18 cellular contexts compared by ENCODE assay signal in the genomic region with DNA sequence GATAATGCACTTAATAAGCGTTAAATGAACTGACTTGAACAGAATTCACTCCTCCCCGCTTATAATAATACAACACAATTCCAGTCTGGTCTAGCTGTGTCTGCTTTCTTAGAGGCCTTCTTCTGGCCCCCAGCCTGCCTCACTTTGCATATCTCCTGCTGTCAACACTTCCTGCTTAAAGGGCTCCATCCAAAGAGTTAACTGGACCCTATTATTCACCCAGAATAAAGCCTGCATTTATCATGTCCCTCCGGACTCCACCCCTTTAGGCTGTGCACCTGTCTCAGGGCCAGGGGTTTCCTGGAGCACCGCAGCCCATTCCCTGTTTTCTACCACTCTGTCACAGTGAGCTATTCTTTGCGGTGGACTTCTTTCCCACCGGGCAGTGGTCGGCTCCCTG.
DNase-seq lines count a peak whose midpoint lies in the region; ATAC-seq and TF ChIP-seq lines count a peak whose summit lies in the region.
"Had no signal": no experiment of that assay in that cellular context is flagged by ENCODE, and none has a peak within 500 bp of the region (broad histone marks: within the 10 kb centered on the region; RNA-seq: fewer than 3 reads in every experiment).

No MANE protein-coding gene starts in this region.

- ATAC-seq in HG03095 (IDR thresholded peaks at IDR 0.05; ENCODE audit: unreplicated experiment) = no peak
- ATAC-seq in gastrocnemius medialis = no peak
- ATAC-seq: HCT116, Panc1 had no signal

- H3K4me3 Mint-ChIP-seq in endodermal cell = no peak overlapping the region
- H3K4me3 Mint-ChIP-seq: CD8-positive, alpha-beta memory T cell had no signal

- no peak for TF ChIP-seq CTCF in endodermal cell (conservative IDR thresholded peaks at IDR 0.05)
- TF ChIP-seq CTCF in gastrocnemius medialis (IDR thresholded peaks at IDR 0.05 in 4 of 5, conservative IDR thresholded peaks at IDR 0.05 in 1 of 5) = no peak
- no peak for TF ChIP-seq CTCF in tibial nerve (IDR thresholded peaks at IDR 0.05)

- peaks cover 35% of the 10 kb centered on the region for H3K4me1 ChIP-seq in SJCRH30
- H3K4me1 ChIP-seq in endodermal cell (ENCODE audit: control insufficient read depth, insufficient read depth, low read length) = peaks cover 7% of the 10 kb centered on the region
- H3K4me1 ChIP-seq in gastrocnemius medialis = peaks cover 0 to 4% of the 10 kb centered on the region in 2 donors
- peaks cover 0 to 35% (median 11%) of the 10 kb centered on the region in 4 donors for H3K4me1 ChIP-seq in tibial nerve
- H3K4me1 ChIP-seq: BLaER1 had no signal

- H3K36me3 Mint-ChIP-seq in endodermal cell (ENCODE audit: low read depth) = no peaks in the 10 kb centered on the region
- H3K36me3 Mint-ChIP-seq: CD8-positive, alpha-beta memory T cell had no signal

- no peaks in the 10 kb centered on the region for H3K9me3 ChIP-seq in SJCRH30 (replicated peaks)
- no peaks in the 10 kb centered on the region for H3K9me3 ChIP-seq in endodermal cell (ENCODE audit: control insufficient read depth, low read length)
- H3K9me3 ChIP-seq in gastrocnemius medialis = no peaks in the 10 kb centered on the region
- no peaks in the 10 kb centered on the region for H3K9me3 ChIP-seq in tibial nerve
- H3K9me3 ChIP-seq: BLaER1, SK-N-SH had no signal

- no peak overlapping the region for H3K4me3 ChIP-seq in SJCRH30
- H3K4me3 ChIP-seq in endodermal cell (ENCODE audit: low read length) = no peak overlapping the region
- H3K4me3 ChIP-seq in gastrocnemius medialis = no peak overlapping the region
- H3K4me3 ChIP-seq in tibial nerve = no peak overlapping the region
- H3K4me3 ChIP-seq: BLaER1 had no signal

- no peak for TF ChIP-seq POLR2A in gastrocnemius medialis (IDR thresholded peaks at IDR 0.05)
- no peak for TF ChIP-seq POLR2A in tibial nerve (IDR thresholded peaks at IDR 0.05)

- H3K27ac Mint-ChIP-seq in endodermal cell = no peak overlapping the region

- H3K9me3 Mint-ChIP-seq in endodermal cell = no peaks in the 10 kb centered on the region
- H3K9me3 Mint-ChIP-seq: CD8-positive, alpha-beta memory T cell had no signal

- no peak overlapping the region for H3K27ac ChIP-seq in SJCRH30
- H3K27ac ChIP-seq in endodermal cell (ENCODE audit: low read depth, low read length) = peak overlapping the region; percentile 75
- H3K27ac ChIP-seq in gastrocnemius medialis = no peak overlapping the region
- H3K27ac ChIP-seq in tibial nerve = peak overlapping the region in 1 of 4 donors; percentile 6
- H3K27ac ChIP-seq: BLaER1, HL-60 had no signal

- H3K9ac ChIP-seq in endodermal cell (ENCODE audit: extremely low read depth, low read length, poor library complexity, severe bottlenecking) = no peak overlapping the region
- H3K9ac ChIP-seq: BLaER1, SK-N-SH had no signal

- DNase-seq in NCI-H82 (lab: John Stamatoyannopoulos, UW) = peak; percentile 21
- no peak for DNase-seq in NCI-H82 treated with DMSO at 0.1 percent for 48 hours (lab: John Stamatoyannopoulos, UW; ENCODE audit: unreplicated experiment)
- peak; percentile 28 to 66 for DNase-seq in SJCRH30
- DNase-seq in endodermal cell = no peak
- DNase-seq in gastrocnemius medialis = no peak
- no peak for DNase-seq in tibial nerve (ENCODE audit: low spot score in 2 of 2)
- no peak for DNase-seq in NCI-H187 (lab: John Stamatoyannopoulos, UW)
- DNase-seq: CD8-positive, alpha-beta memory T cell; DMS79; NCI-H1048; NCI-H1694 treated with DMSO at 0.1 percent for 48 hours; NCI-H774; SK-N-SH had no signal

- in situ Hi-C loops in gastrocnemius medialis (cut with MboI; ENCODE audit: low sequenced_read_pairs in 4 of 4) = no loop called here

- WGBS in endodermal cell (ENCODE audit: insufficient coverage in 1 of 2, insufficient read length in 1 of 2), 2 experiments = 62 to 82% methylated on average over 7 of the region's 7 CpGs
- 60 to 65% methylated on average over 7 of the region's 7 CpGs for WGBS in tibial nerve, 2 donors

- H3K36me3 ChIP-seq in SJCRH30 = no peaks in the 10 kb centered on the region
- H3K36me3 ChIP-seq in endodermal cell (ENCODE audit: control insufficient read depth, insufficient read depth, low read length) = no peaks in the 10 kb centered on the region
- H3K36me3 ChIP-seq in gastrocnemius medialis = no peaks in the 10 kb centered on the region
- no peaks in the 10 kb centered on the region for H3K36me3 ChIP-seq in tibial nerve
- H3K36me3 ChIP-seq: BLaER1 had no signal

- no peak for TF ChIP-seq EP300 in tibial nerve (IDR thresholded peaks at IDR 0.05)

- H3K27me3 Mint-ChIP-seq in endodermal cell (ENCODE audit: insufficient read depth) = no peaks in the 10 kb centered on the region

- H3K27me3 ChIP-seq in SJCRH30 (no peaks in the 10 kb centered on the region), endodermal cell (ENCODE audit: control insufficient read depth, insufficient read depth, low read length, poor library complexity, severe bottlenecking) (no peaks in the 10 kb centered on the region), gastrocnemius medialis (no peaks in the 10 kb centered on the region), tibial nerve (no peaks in the 10 kb centered on the region)
- H3K27me3 ChIP-seq: BLaER1 had no signal

- intact Hi-C loops in gastrocnemius medialis (cut with DNase I; ENCODE audit: low total_unique reads) = no loop called here

- H3K4me1 Mint-ChIP-seq in endodermal cell = peaks cover 25% of the 10 kb centered on the region
- H3K4me1 Mint-ChIP-seq: CD8-positive, alpha-beta memory T cell had no signal

Comparison
In these comparisons a context has a peak if more than half of its experiments do, and no peak if none do; other contexts are left out.
1. DNase-seq: peak in NCI-H82 (single experiment) and SJCRH30 (2 of 2); none in NCI-H82 treated with DMSO at 0.1 percent for 48 hours (single experiment), endodermal cell (single experiment), gastrocnemius medialis (0 of 2), tibial nerve (0 of 2) and NCI-H187 (0 of 2).